In genomic region chr16:10335681-10336080, GRCh38 we compare ENCODE assay signal across 19 cellular contexts. TPM values are rescaled to one million over a fixed set of nuclear protein-coding genes. Genes with fewer than 3 reads are reported as not detected.
A peak's percentile ranks its signal among the peaks of the same experiment; 100 is the strongest.
DNase-seq lines count a peak whose midpoint lies in the region; ATAC-seq and TF ChIP-seq lines count a peak whose summit lies in the region.
"Had no signal": no experiment of that assay in that cellular context is flagged by ENCODE, and none has a peak within 500 bp of the region (broad histone marks: within the 10 kb centered on the region; RNA-seq: fewer than 3 reads in every experiment).

No MANE protein-coding gene starts in this region.

- H3K9me3 ChIP-seq in OCI-LY1 (ENCODE audit: low read length) (peaks cover 5% of the 10 kb centered on the region; the same call in 1 of the 2 replicates), neural progenitor cell (ENCODE audit: low read depth) (no peaks in the 10 kb centered on the region), SJCRH30 (replicated peaks) (no peaks in the 10 kb centered on the region)
- H3K9me3 ChIP-seq: BE2C had no signal

- H3K4me1 ChIP-seq in OCI-LY1 (ENCODE audit: insufficient read depth, low read length, severe bottlenecking) = peaks cover 52% of the 10 kb centered on the region
- no peaks in the 10 kb centered on the region for H3K4me1 ChIP-seq in neural progenitor cell
- no peaks in the 10 kb centered on the region for H3K4me1 ChIP-seq in SJCRH30
- H3K4me1 ChIP-seq: A549, BE2C had no signal

- H3K36me3 Mint-ChIP-seq in neural progenitor cell = no peaks in the 10 kb centered on the region

- peak; percentile 17; the same call in 1 of the 2 replicates for TF ChIP-seq CTCF in OCI-LY1 (IDR thresholded peaks at IDR 0.05; ENCODE audit: low read length)
- no peak for TF ChIP-seq CTCF in neural progenitor cell (IDR thresholded peaks at IDR 0.05)

- H3K27ac ChIP-seq in OCI-LY1 (ENCODE audit: low read depth, low read length, poor library complexity, severe bottlenecking) (peak overlapping the region; percentile 65), neural progenitor cell (no peak overlapping the region), SJCRH30 (no peak overlapping the region)
- H3K27ac ChIP-seq: A549, C4-2B had no signal

- no peak overlapping the region for H3K27ac Mint-ChIP-seq in neural progenitor cell
- H3K27ac Mint-ChIP-seq: HFFc6 had no signal

- H3K9me2 ChIP-seq in OCI-LY1 (ENCODE audit: low read depth, low read length) = no peaks in the 10 kb centered on the region

- H4K20me1 ChIP-seq in OCI-LY1 (ENCODE audit: insufficient read depth, low read length) = no peaks in the 10 kb centered on the region
- H4K20me1 ChIP-seq in neural progenitor cell (ENCODE audit: low read depth) = no peaks in the 10 kb centered on the region

- H3K4me3 ChIP-seq in OCI-LY1 (ENCODE audit: low read depth, low read length, poor library complexity, severe bottlenecking) (no peak overlapping the region), neural progenitor cell (no peak overlapping the region), SJCRH30 (no peak overlapping the region)
- H3K4me3 ChIP-seq: A549 had no signal

- H3K4me1 Mint-ChIP-seq in neural progenitor cell = peaks cover 11% of the 10 kb centered on the region

- H3K36me3 ChIP-seq in OCI-LY1 (ENCODE audit: insufficient read depth, low read length) (no peaks in the 10 kb centered on the region), neural progenitor cell (no peaks in the 10 kb centered on the region), SJCRH30 (no peaks in the 10 kb centered on the region)
- H3K36me3 ChIP-seq: BE2C had no signal

- H3K4me2 ChIP-seq in OCI-LY1 (ENCODE audit: low read length) (no peak overlapping the region), neural progenitor cell (no peak overlapping the region)
- H3K4me2 ChIP-seq: A549 had no signal

- peaks cover 12% of the 10 kb centered on the region for H3K9me3 Mint-ChIP-seq in neural progenitor cell

- H3K9ac ChIP-seq in OCI-LY1 (ENCODE audit: low read length) (no peak overlapping the region), neural progenitor cell (no peak overlapping the region)

- H3K27me3 Mint-ChIP-seq in neural progenitor cell (ENCODE audit: insufficient read depth, low read depth) = peaks cover 6% of the 10 kb centered on the region

- H3K79me2 ChIP-seq in OCI-LY1 (ENCODE audit: insufficient read depth, low read length) (no peaks in the 10 kb centered on the region), neural progenitor cell (ENCODE audit: low read depth) (no peaks in the 10 kb centered on the region)

- H3K27me3 ChIP-seq in OCI-LY1 (ENCODE audit: insufficient read depth, low read length) (no peaks in the 10 kb centered on the region), neural progenitor cell (no peaks in the 10 kb centered on the region), SJCRH30 (no peaks in the 10 kb centered on the region)
- H3K27me3 ChIP-seq: BE2C had no signal

- ATAC-seq in left lobe of liver (peak; percentile 28), HG02938 (IDR thresholded peaks at IDR 0.05; ENCODE audit: unreplicated experiment) (no peak)
- ATAC-seq: A549; CD8-positive, alpha-beta T cell had no signal

- H2AFZ ChIP-seq in OCI-LY1 (ENCODE audit: low read length) (no peak overlapping the region), neural progenitor cell (replicated peaks) (no peak overlapping the region)

- peak; percentile 57 for DNase-seq in left lobe of liver (ENCODE audit: low spot score)
- DNase-seq in neural progenitor cell (ENCODE audit: low spot score) = no peak
- DNase-seq in SJCRH30 = no peak
- no peak for DNase-seq in mesenteric fat pad (ENCODE audit: low spot score)
- DNase-seq in HK-2 (ENCODE audit: unreplicated experiment) = no peak
- DNase-seq: BE2C; CD8-positive, alpha-beta T cell; COR-L47; DMS153; DMS79 treated with DMSO at 0.1 percent for 48 hours; GDM1; HCEC 1CT; HFFc6; IMR-90 had no signal

- peak overlapping the region; percentile 30 for H3K4me3 Mint-ChIP-seq in neural progenitor cell
- H3K4me3 Mint-ChIP-seq: CD8-positive, alpha-beta T cell; HFFc6 had no signal

- 0 out of 2 replicates have a peak, but pooled peaks cover 4% of the 10 kb centered on the region for H3F3A ChIP-seq in OCI-LY1 (ENCODE audit: insufficient read depth, low read length)
- H3F3A ChIP-seq in neural progenitor cell (ENCODE audit: low read depth) = no peaks in the 10 kb centered on the region

RNA-seq across cellular contexts. Expression of gene ATF7IP2, which starts 50.2 kb away (rescaled TPM):
- total RNA-seq in left lobe of liver (29.7 TPM), neural progenitor cell (ENCODE audit: low replicate concordance) (19.3 and 31.0 TPM in 2 replicates), mesenteric fat pad (7.4 TPM)
- not detected in 2 replicates for total RNA-seq in SJCRH30 (2014; rRNA removed; shearing (Covaris generic))
- total RNA-seq: H4 had no signal
